ENCODE assay signal across 14 cellular contexts in the genomic region with DNA sequence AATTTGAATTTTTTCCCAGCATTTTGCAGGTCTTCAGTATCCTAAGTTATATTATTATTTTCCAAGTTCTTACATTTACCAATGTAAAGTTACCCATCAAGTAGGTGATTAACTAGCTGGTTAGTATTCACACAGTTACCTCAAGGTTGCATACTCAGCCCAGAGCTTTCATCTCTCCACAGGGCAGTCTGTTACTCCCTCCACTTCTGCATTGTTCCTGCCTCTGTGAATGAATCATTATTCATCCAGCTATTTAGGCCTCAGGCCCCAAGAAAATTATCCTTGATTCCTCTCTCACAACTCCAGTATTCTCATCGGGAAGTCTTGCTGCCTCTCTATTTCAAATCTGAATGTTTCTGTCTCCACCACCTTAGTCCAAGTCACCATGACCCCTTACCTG.
DNase-seq lines count a peak whose midpoint lies in the region; TF ChIP-seq lines count a peak whose summit lies in the region.
"Had no signal": no experiment of that assay in that cellular context is flagged by ENCODE, and none has a peak within 500 bp of the region (broad histone marks: within the 10 kb centered on the region; RNA-seq: fewer than 3 reads in every experiment).

No MANE protein-coding gene starts in this region.

- peaks cover 26% of the 10 kb centered on the region for H3K4me1 Mint-ChIP-seq in HFFc6 (ENCODE audit: low read depth)
- peaks cover 7% of the 10 kb centered on the region for H3K4me1 Mint-ChIP-seq in neural crest cell
- peaks cover 13% of the 10 kb centered on the region for H3K4me1 Mint-ChIP-seq in T-helper 2 cell treated with Interferon-gamma antibody and Interleukin-4, amounts not matched to agents 5 μg/mL and 100 μg/mL, for 36 hours (ENCODE audit: low read depth)

- no peaks in the 10 kb centered on the region for H3K27me3 Mint-ChIP-seq in HFFc6 (ENCODE audit: insufficient read depth)
- no peaks in the 10 kb centered on the region for H3K27me3 Mint-ChIP-seq in neural crest cell (ENCODE audit: low read depth)
- no peaks in the 10 kb centered on the region for H3K27me3 Mint-ChIP-seq in T-helper 2 cell treated with Interferon-gamma antibody and Interleukin-4, amounts not matched to agents 5 μg/mL and 100 μg/mL, for 36 hours (ENCODE audit: low read depth)
- H3K27me3 Mint-ChIP-seq: CD4-positive, alpha-beta T cell had no signal

- H3K36me3 ChIP-seq in GM23248 (ENCODE audit: low read depth) = peaks cover 21% of the 10 kb centered on the region

- H3K36me3 Mint-ChIP-seq in HFFc6 (ENCODE audit: low read depth) (peaks cover 9% of the 10 kb centered on the region; the same call in 1 of the 2 replicates), neural crest cell (ENCODE audit: low read depth) (peaks cover 10% of the 10 kb centered on the region)
- H3K36me3 Mint-ChIP-seq in T-helper 2 cell treated with Interferon-gamma antibody and Interleukin-4, amounts not matched to agents 5 μg/mL and 100 μg/mL, for 36 hours (ENCODE audit: low read depth) = peaks cover 19% of the 10 kb centered on the region

- no peak overlapping the region for H3K27ac ChIP-seq in GM23248
- H3K27ac ChIP-seq: BLaER1 treated with 17β-estradiol and CSF1 and Interleukin-3, amounts not matched to agents 10 nM and 100 nM had no signal

- no peaks in the 10 kb centered on the region for H3K9me3 ChIP-seq in GM23248 (ENCODE audit: low read depth)
- H3K9me3 ChIP-seq: BLaER1 treated with 17β-estradiol and CSF1 and Interleukin-3, amounts not matched to agents 10 nM and 100 nM; HAP-1 had no signal

- no peak overlapping the region for H3K9ac ChIP-seq in GM23248
- H3K9ac ChIP-seq: BLaER1 treated with 17β-estradiol and CSF1 and Interleukin-3, amounts not matched to agents 10 nM and 100 nM had no signal

- H3K9me3 Mint-ChIP-seq in HFFc6 (no peaks in the 10 kb centered on the region), neural crest cell (no peaks in the 10 kb centered on the region)
- H3K9me3 Mint-ChIP-seq in T-helper 2 cell treated with Interferon-gamma antibody and Interleukin-4, amounts not matched to agents 5 μg/mL and 100 μg/mL, for 36 hours = no peaks in the 10 kb centered on the region
- H3K9me3 Mint-ChIP-seq: CD4-positive, alpha-beta T cell had no signal

- peaks cover 7% of the 10 kb centered on the region for H3K4me1 ChIP-seq in GM23248 (ENCODE audit: insufficient read depth)
- H3K4me1 ChIP-seq: HAP-1 had no signal

- in situ Hi-C loops in GM23248 (cut with MboI) = no loop called here

- H3F3A ChIP-seq in GM23248 (ENCODE audit: insufficient read depth) = peaks cover 16% of the 10 kb centered on the region

- H3K27ac Mint-ChIP-seq in HFFc6 (peak overlapping the region; percentile 3), neural crest cell (ENCODE audit: unreplicated experiment) (peak overlapping the region; percentile 4)
- no peak overlapping the region for H3K27ac Mint-ChIP-seq in T-helper 2 cell treated with Interferon-gamma antibody and Interleukin-4, amounts not matched to agents 5 μg/mL and 100 μg/mL, for 36 hours
- H3K27ac Mint-ChIP-seq: CD4-positive, alpha-beta T cell had no signal

- H3K9me2 ChIP-seq in GM23248 (ENCODE audit: insufficient read depth) = no peaks in the 10 kb centered on the region

- peak; percentile 36 for DNase-seq in GM23248
- DNase-seq in HFFc6 = peak; percentile 20
- peak; percentile 56 for DNase-seq in epithelial cell of esophagus (ENCODE audit: low read depth)
- no peak for DNase-seq in neural crest cell (ENCODE audit: low read depth, low spot score)
- DNase-seq in NCI-H1417 (lab: John Stamatoyannopoulos, UW) = no peak
- no peak for DNase-seq in T-helper 2 cell treated with Interferon-gamma antibody and Interleukin-4, amounts not matched to agents 5 μg/mL and 100 μg/mL, for 36 hours (ENCODE audit: low spot score)
- no peak for DNase-seq in NCI-H146 treated with DMSO at 0.1 percent for 48 hours (lab: John Stamatoyannopoulos, UW; ENCODE audit: unreplicated experiment)
- DNase-seq: ACHN; Calu3; CD4-positive, alpha-beta T cell; DMS 273 treated with DMSO at 0.1 percent for 48 hours; GOT3 had no signal

- no peak overlapping the region for H2AFZ ChIP-seq in GM23248

- H3K79me2 ChIP-seq in GM23248 (ENCODE audit: insufficient read depth) = no peaks in the 10 kb centered on the region

- H4K20me1 ChIP-seq in GM23248 (ENCODE audit: insufficient read depth) = no peaks in the 10 kb centered on the region

- no peak overlapping the region for H3K4me3 Mint-ChIP-seq in HFFc6
- no peak overlapping the region for H3K4me3 Mint-ChIP-seq in neural crest cell
- no peak overlapping the region for H3K4me3 Mint-ChIP-seq in T-helper 2 cell treated with Interferon-gamma antibody and Interleukin-4, amounts not matched to agents 5 μg/mL and 100 μg/mL, for 36 hours
- H3K4me3 Mint-ChIP-seq: CD4-positive, alpha-beta T cell had no signal

- 96 to 100% methylated on average over 1 of the region's 1 CpG for WGBS in GM23248 (ENCODE audit: low coverage in 1 of 2, low lambda C conversion rate in 2 of 2, missing lambda C conversion rate in 2 of 2), 2 experiments

- H3K4me3 ChIP-seq in GM23248 = no peak overlapping the region
- H3K4me3 ChIP-seq in epithelial cell of esophagus (ENCODE audit: low read length) = no peak overlapping the region
- H3K4me3 ChIP-seq: BLaER1 treated with 17β-estradiol and CSF1 and Interleukin-3, amounts not matched to agents 10 nM and 100 nM; HAP-1 had no signal

- TF ChIP-seq CTCF in HFFc6 (IDR thresholded peaks at IDR 0.05) (no peak), epithelial cell of esophagus (IDR thresholded peaks at IDR 0.05; ENCODE audit: insufficient read depth, low read depth, low read length, missing control alignments) (no peak), neural crest cell (conservative IDR thresholded peaks at IDR 0.05) (no peak)

- H3K27me3 ChIP-seq in GM23248 (replicated peaks; ENCODE audit: insufficient read depth) = no peaks in the 10 kb centered on the region
- H3K27me3 ChIP-seq: BLaER1 treated with 17β-estradiol and CSF1 and Interleukin-3, amounts not matched to agents 10 nM and 100 nM had no signal

- no peak overlapping the region for H3K4me2 ChIP-seq in GM23248 (ENCODE audit: unreplicated experiment)
- H3K4me2 ChIP-seq: BLaER1 treated with 17β-estradiol and CSF1 and Interleukin-3, amounts not matched to agents 10 nM and 100 nM had no signal

Comparison
In these comparisons a context has a peak if more than half of its experiments do, and no peak if none do; other contexts are left out.
1. DNase-seq: peak in GM23248 (single experiment), HFFc6 (single experiment) and epithelial cell of esophagus (single experiment); none in neural crest cell (single experiment), NCI-H1417 (0 of 3), T-helper 2 cell treated with Interferon-gamma antibody and Interleukin-4, amounts not matched to agents 5 μg/mL and 100 μg/mL, for 36 hours (single experiment) and NCI-H146 treated with DMSO at 0.1 percent for 48 hours (single experiment).